18 cellular contexts compared by ENCODE assay signal in the genomic region with DNA sequence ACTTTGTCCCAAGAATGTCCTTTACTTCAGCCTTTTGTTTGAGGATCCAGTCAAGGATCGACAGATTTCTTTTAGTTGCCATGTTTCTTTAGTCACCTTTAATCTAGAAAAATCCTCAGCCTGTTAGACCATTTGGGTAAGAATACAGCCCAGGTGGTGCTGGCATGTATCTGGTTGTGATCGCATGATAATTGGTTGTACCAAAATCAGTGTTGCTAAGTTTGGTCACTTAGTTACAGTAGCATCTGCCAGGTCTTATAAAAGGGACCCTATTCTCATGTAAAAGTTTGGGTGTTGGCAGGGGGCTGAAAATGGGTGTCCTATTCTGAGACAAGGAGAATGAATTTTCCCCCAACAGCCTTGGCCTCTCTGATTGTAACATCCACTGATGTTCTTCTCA.
DNase-seq lines count a peak whose midpoint lies in the region; ATAC-seq and TF ChIP-seq lines count a peak whose summit lies in the region.
"Had no signal": no experiment of that assay in that cellular context is flagged by ENCODE, and none has a peak within 500 bp of the region (broad histone marks: within the 10 kb centered on the region; RNA-seq: fewer than 3 reads in every experiment).

No MANE protein-coding gene starts in this region.

- no peaks in the 10 kb centered on the region for H4K20me1 ChIP-seq in GM23338 (replicated peaks; ENCODE audit: insufficient read depth)

- peak overlapping the region; percentile 4; the same call in 1 of the 2 replicates for H3K4me2 ChIP-seq in GM23338

- 92 to 98% (median 96%) methylated on average over 2 of the region's 2 CpGs for WGBS in spleen, 5 donors
- 89 to 91% methylated on average over 2 of the region's 2 CpGs for WGBS in lower leg skin, 2 donors

- H3K79me2 ChIP-seq in GM23338 (replicated peaks; ENCODE audit: insufficient read depth) = no peaks in the 10 kb centered on the region; the same call in 1 of the 2 replicates

- intact Hi-C loops in spleen (cut with DNase I; ENCODE audit: low total_unique reads) = loop anchor here (10.0 kb wide), 1 partner anchor 361 kb away; no protein-coding TSS in a partner anchor
- intact Hi-C loops in lower leg skin (cut with DNase I; ENCODE audit: low total_unique reads) = no loop called here

- H3K4me1 ChIP-seq in GM23338 (ENCODE audit: insufficient read depth) (peaks cover 36% of the 10 kb centered on the region), spleen (peaks cover 0 to 21% (median 1%) of the 10 kb centered on the region in 6 donors)
- peaks cover 34% of the 10 kb centered on the region for H3K4me1 ChIP-seq in effector memory CD4-positive, alpha-beta T cell (ENCODE audit: control insufficient read depth, insufficient read depth, low read length, poor library complexity, severe bottlenecking)

- DNase-seq in activated naive CD4-positive, alpha-beta T cell treated with anti-CD3 and anti-CD28 coated beads, Interleukin-2, amount 10 ng/mL, durations not matched to agents 7 days and 5 days = no peak
- DNase-seq in activated naive CD4-positive, alpha-beta T cell treated with anti-CD3 and anti-CD28 coated beads, Interleukin-2, amount 50 U/mL, for 16 hours = no peak
- peak; percentile 56 for DNase-seq in GM23338 (ENCODE audit: low spot score)
- DNase-seq in effector memory CD4-positive, alpha-beta T cell = no peak
- DNase-seq in spleen = no peak
- DNase-seq in lower leg skin (ENCODE audit: low spot score in 2 of 2) = no peak
- no peak for DNase-seq in NCI-H82 (lab: John Stamatoyannopoulos, UW)
- DNase-seq: COR-L47; effector CD8-positive, alpha-beta T cell; GM23248; immature natural killer cell; Kasumi-1; NCI-H1048; stimulated activated naive B cell treated with anti-CD40 and anti-IgM and Interleukin-4, amounts not matched to agents 10 μg/mL and 1 μg/mL and 100 μg/mL, for 72 hours; tibial artery had no signal

- TF ChIP-seq CTCF in GM23338 (conservative IDR thresholded peaks at IDR 0.05; ENCODE audit: low read depth in 2 of 2) (no peak), spleen (IDR thresholded peaks at IDR 0.05 in 8 of 11, conservative IDR thresholded peaks at IDR 0.05 in 3 of 11) (no peak), lower leg skin (IDR thresholded peaks at IDR 0.05) (no peak)

- peaks cover 3% of the 10 kb centered on the region for H3K9me3 Mint-ChIP-seq in activated naive CD4-positive, alpha-beta T cell treated with anti-CD3 and anti-CD28 coated beads, Interleukin-2, amount 10 ng/mL, durations not matched to agents 7 days and 5 days
- H3K9me3 Mint-ChIP-seq in GM23338 = no peaks in the 10 kb centered on the region
- H3K9me3 Mint-ChIP-seq: activated T-helper 2 cell treated with anti-CD3 and anti-CD28 coated beads, Interferon-gamma antibody, Interleukin-2, Interleukin-4, amounts not matched to agents 10 μg/mL and 5 μg/mL and 100 μg/mL, durations not matched to agents 14 hours and 24 hours and 36 hours; immature natural killer cell had no signal

- H3K9me2 ChIP-seq in GM23338 (ENCODE audit: insufficient read depth) = peaks cover 4% of the 10 kb centered on the region; the same call in 1 of the 2 replicates

- H3K4me3 ChIP-seq in GM23338 = no peak overlapping the region
- H3K4me3 ChIP-seq in effector memory CD4-positive, alpha-beta T cell (ENCODE audit: insufficient read depth, low read depth, low read length, poor library complexity, severe bottlenecking) = no peak overlapping the region
- H3K4me3 ChIP-seq in spleen = no peak overlapping the region
- H3K4me3 ChIP-seq in lower leg skin (ENCODE audit: low read depth, poor library complexity, severe bottlenecking) = no peak overlapping the region
- H3K4me3 ChIP-seq: GM23248, lung, tibial artery had no signal

- H3K36me3 ChIP-seq in GM23338 (ENCODE audit: insufficient read depth) (no peaks in the 10 kb centered on the region), spleen (no peaks in the 10 kb centered on the region)
- no peaks in the 10 kb centered on the region for H3K36me3 ChIP-seq in effector memory CD4-positive, alpha-beta T cell (ENCODE audit: control insufficient read depth, insufficient read depth, low read length)
- H3K36me3 ChIP-seq: tibial artery had no signal

- ATAC-seq in GM23338 = peak; percentile 78
- ATAC-seq in HG02610 (IDR thresholded peaks at IDR 0.05; ENCODE audit: unreplicated experiment) = no peak
- ATAC-seq: stimulated activated naive B cell treated with anti-CD40 and anti-IgM and Interleukin-4, amounts not matched to agents 10 μg/mL and 1 μg/mL and 100 μg/mL, for 72 hours had no signal

- peaks cover 57% of the 10 kb centered on the region for H3K4me1 Mint-ChIP-seq in activated naive CD4-positive, alpha-beta T cell treated with anti-CD3 and anti-CD28 coated beads, Interleukin-2, amount 10 ng/mL, durations not matched to agents 7 days and 5 days
- H3K4me1 Mint-ChIP-seq in GM23338 = peaks cover 48% of the 10 kb centered on the region

- H3K27ac ChIP-seq in GM23338 (ENCODE audit: low read depth) (no peak overlapping the region), spleen (peak overlapping the region in 7 of 8 donors; percentile 48 to 73 (median 65))
- peak overlapping the region; percentile 66 for H3K27ac ChIP-seq in effector memory CD4-positive, alpha-beta T cell (ENCODE audit: insufficient read depth, low read length, poor library complexity, severe bottlenecking)
- H3K27ac ChIP-seq: GM23248, tibial artery had no signal

- CTCF ChIA-PET in activated naive CD4-positive, alpha-beta T cell treated with anti-CD3 and anti-CD28 coated beads, Interleukin-2, amount 10 ng/mL, durations not matched to agents 7 days and 5 days (lab: Charles Lee) = interaction anchor here (1.2 to 3.9 kb wide), 6 partner anchors 9 to 164 kb away, joined by 3 to 38 read pairs (median 6); no protein-coding TSS in a partner anchor

- no peaks in the 10 kb centered on the region for H3K27me3 ChIP-seq in GM23338 (ENCODE audit: insufficient read depth)
- H3K27me3 ChIP-seq in effector memory CD4-positive, alpha-beta T cell (replicated peaks; ENCODE audit: control insufficient read depth, insufficient read depth, low read length, poor library complexity, severe bottlenecking) = no peaks in the 10 kb centered on the region
- H3K27me3 ChIP-seq in spleen (replicated peaks in 1 of 7) = no peaks in the 10 kb centered on the region
- H3K27me3 ChIP-seq: tibial artery had no signal

- H3K36me3 Mint-ChIP-seq in activated naive CD4-positive, alpha-beta T cell treated with anti-CD3 and anti-CD28 coated beads, Interleukin-2, amount 10 ng/mL, durations not matched to agents 7 days and 5 days = peaks cover 15% of the 10 kb centered on the region
- H3K36me3 Mint-ChIP-seq in GM23338 (ENCODE audit: low read depth) = no peaks in the 10 kb centered on the region
- H3K36me3 Mint-ChIP-seq: stimulated activated naive B cell treated with anti-CD40 and anti-IgM and Interleukin-4, amounts not matched to agents 10 μg/mL and 1 μg/mL and 100 μg/mL, for 72 hours had no signal

- TF ChIP-seq POLR2A in spleen (IDR thresholded peaks at IDR 0.05) (no peak), lower leg skin (IDR thresholded peaks at IDR 0.05) (no peak)

- no peaks in the 10 kb centered on the region for H3F3A ChIP-seq in GM23338 (replicated peaks; ENCODE audit: low read depth)

- H3K4me3 Mint-ChIP-seq in activated naive CD4-positive, alpha-beta T cell treated with anti-CD3 and anti-CD28 coated beads, Interleukin-2, amount 10 ng/mL, durations not matched to agents 7 days and 5 days = no peak overlapping the region
- no peak overlapping the region for H3K4me3 Mint-ChIP-seq in GM23338
- H3K4me3 Mint-ChIP-seq: stimulated activated naive B cell treated with anti-CD40 and anti-IgM and Interleukin-4, amounts not matched to agents 10 μg/mL and 1 μg/mL and 100 μg/mL, for 72 hours had no signal

- peak overlapping the region; percentile 85 for H3K27ac Mint-ChIP-seq in activated naive CD4-positive, alpha-beta T cell treated with anti-CD3 and anti-CD28 coated beads, Interleukin-2, amount 10 ng/mL, durations not matched to agents 7 days and 5 days
- H3K27ac Mint-ChIP-seq in GM23338 = peak overlapping the region; percentile 48
- H3K27ac Mint-ChIP-seq: stimulated activated naive B cell treated with anti-CD40 and anti-IgM and Interleukin-4, amounts not matched to agents 10 μg/mL and 1 μg/mL and 100 μg/mL, for 72 hours had no signal

- H2AFZ ChIP-seq in GM23338 = no peak overlapping the region
- H2AFZ ChIP-seq: GM23248 had no signal

- no peaks in the 10 kb centered on the region for H3K9me3 ChIP-seq in effector memory CD4-positive, alpha-beta T cell (ENCODE audit: control insufficient read depth, low read length)
- no peaks in the 10 kb centered on the region for H3K9me3 ChIP-seq in spleen
- H3K9me3 ChIP-seq: tibial artery had no signal

- H3K27me3 Mint-ChIP-seq in activated naive CD4-positive, alpha-beta T cell treated with anti-CD3 and anti-CD28 coated beads, Interleukin-2, amount 10 ng/mL, durations not matched to agents 7 days and 5 days = no peaks in the 10 kb centered on the region
- H3K27me3 Mint-ChIP-seq in GM23338 (ENCODE audit: insufficient read depth, low read depth, poor library complexity) = peaks cover 10% of the 10 kb centered on the region
